In the genomic region with DNA sequence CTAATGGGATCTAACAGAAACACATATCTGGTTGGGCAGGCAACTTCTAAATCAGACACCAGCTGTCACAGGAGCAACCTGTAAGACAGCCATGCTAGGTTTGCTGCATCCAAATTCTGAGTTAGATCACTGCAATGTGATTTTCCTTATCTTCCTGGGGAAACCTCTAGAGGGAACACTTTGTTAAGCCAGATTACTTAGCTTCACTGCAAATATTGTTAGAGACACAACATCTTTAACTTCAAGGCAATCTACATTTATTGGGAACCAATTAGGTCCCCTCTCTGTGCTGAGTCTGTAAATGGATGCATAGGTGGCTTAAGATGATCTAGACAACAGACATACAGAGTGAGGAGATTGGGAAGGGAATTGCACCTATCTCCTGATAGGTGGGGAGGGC, we compare ENCODE assay signal across 24 cellular contexts.
DNase-seq lines count a peak whose midpoint lies in the region; ATAC-seq, FAIRE-seq and TF ChIP-seq lines count a peak whose summit lies in the region.
"Had no signal": no experiment of that assay in that cellular context is flagged by ENCODE, and none has a peak within 500 bp of the region (broad histone marks: within the 10 kb centered on the region; RNA-seq: fewer than 3 reads in every experiment).

No MANE protein-coding gene starts in this region.

- H3K79me1 ChIP-seq in H1 (ENCODE audit: low read depth, low read length) = no peaks in the 10 kb centered on the region

- H2AK5ac ChIP-seq in H1 (ENCODE audit: low read depth, low read length) = no peak overlapping the region

- H4K8ac ChIP-seq in H1 (ENCODE audit: extremely low read depth, insufficient read depth, low read length) = no peak overlapping the region

- no peak overlapping the region for H2AFZ ChIP-seq in H1 (ENCODE audit: low read length)
- H2AFZ ChIP-seq: PC-9 had no signal

- no peaks in the 10 kb centered on the region for H4K20me1 ChIP-seq in H1 (replicated peaks in 1 of 2; ENCODE audit: control insufficient read depth in 1 of 2, insufficient read depth in 2 of 2, low read length in 2 of 2)

- no peak overlapping the region for H2BK120ac ChIP-seq in H1 (replicated peaks; ENCODE audit: low read depth, low read length)

- H4K5ac ChIP-seq in H1 (ENCODE audit: insufficient read length, low read depth, low read length) = no peak overlapping the region

- H3K4ac ChIP-seq in H1 (replicated peaks; ENCODE audit: insufficient read length, low read depth, low read length) = no peak overlapping the region

- no peak overlapping the region for H2BK12ac ChIP-seq in H1 (ENCODE audit: low read depth, low read length)

- no peak for TF ChIP-seq POLR2A in H1 (IDR thresholded peaks at IDR 0.05; ENCODE audit: control extremely low read depth in 1 of 2, low read depth in 2 of 2, low read length in 2 of 2)

- H3K27me3 ChIP-seq in H1 (replicated peaks in 1 of 4; ENCODE audit: control insufficient read depth in 3 of 4, extremely low read depth in 1 of 4, insufficient read depth in 3 of 4, low read length in 3 of 4) = no peaks in the 10 kb centered on the region
- H3K27me3 ChIP-seq: BE2C had no signal

- H2BK20ac ChIP-seq in H1 (ENCODE audit: low read length) = no peak overlapping the region

- TF ChIP-seq EP300 in H1 (IDR thresholded peaks at IDR 0.05; ENCODE audit: borderline replicate concordance in 1 of 2, low read depth in 2 of 2, low read length in 2 of 2) = no peak

- no peaks in the 10 kb centered on the region for H3K4me1 Mint-ChIP-seq in activated CD4-positive, alpha-beta T cell treated with anti-CD3 and anti-CD28 coated beads, Interleukin-2, amount 10 ng/mL, durations not matched to agents 24 days and 14 days

- H4K91ac ChIP-seq in H1 (replicated peaks; ENCODE audit: insufficient read length, low read length) = no peak overlapping the region

- TF ChIP-seq CTCF in H1 (IDR thresholded peaks at IDR 0.05; ENCODE audit: control extremely low read depth in 1 of 3, insufficient read depth in 1 of 3, low read depth in 1 of 3, low read length in 3 of 3) = peak in 1 of 3 experiments; percentile 18; a peak in 1 of 4 replicates

- H3K27me3 Mint-ChIP-seq in activated CD4-positive, alpha-beta T cell treated with anti-CD3 and anti-CD28 coated beads, Interleukin-2, amount 10 ng/mL, durations not matched to agents 24 days and 14 days = peaks cover 17% of the 10 kb centered on the region
- H3K27me3 Mint-ChIP-seq: CD4-positive, alpha-beta T cell had no signal

- H3K27ac Mint-ChIP-seq in activated CD4-positive, alpha-beta T cell treated with anti-CD3 and anti-CD28 coated beads, Interleukin-2, amount 10 ng/mL, durations not matched to agents 24 days and 14 days = no peak overlapping the region
- H3K27ac Mint-ChIP-seq: CD4-positive, alpha-beta T cell had no signal

- FAIRE-seq in H1 (lab: Jason Lieb, UNC) = peak; percentile 74
- FAIRE-seq: GM12892, GM18507, HTR-8/SVneo had no signal

- TF ChIP-seq RAD21 in H1 (IDR thresholded peaks at IDR 0.05 in 1 of 2, conservative IDR thresholded peaks at IDR 0.05 in 1 of 2; ENCODE audit: low read depth in 2 of 2, low read length in 2 of 2) = peak; percentile 40 to 52

- no peak overlapping the region for H3K18ac ChIP-seq in H1 (ENCODE audit: extremely low read depth, low read length)

- H3K36me3 ChIP-seq in H1 (ENCODE audit: control insufficient read depth in 2 of 4, insufficient read depth in 4 of 4, low read length in 3 of 4) = no peaks in the 10 kb centered on the region
- H3K36me3 ChIP-seq: BE2C had no signal

- no peak overlapping the region for H3K23ac ChIP-seq in H1 (ENCODE audit: insufficient read length)

- H3K36me3 Mint-ChIP-seq in activated CD4-positive, alpha-beta T cell treated with anti-CD3 and anti-CD28 coated beads, Interleukin-2, amount 10 ng/mL, durations not matched to agents 24 days and 14 days (ENCODE audit: low read depth) = no peaks in the 10 kb centered on the region

- H3K9ac ChIP-seq in H1 (replicated peaks in 1 of 4; ENCODE audit: extremely low read depth in 1 of 4, low read depth in 3 of 4, low read length in 3 of 4) = no peak overlapping the region

- H3K79me2 ChIP-seq in H1 (ENCODE audit: control insufficient read depth in 1 of 2, insufficient read depth in 2 of 2, low read length in 2 of 2) = no peaks in the 10 kb centered on the region

- H2BK5ac ChIP-seq in H1 (ENCODE audit: low read depth, low read length) = no peak overlapping the region

- H3K9me3 ChIP-seq in H1 (ENCODE audit: insufficient read depth in 2 of 2, low read depth in 1 of 2, low read length in 1 of 2) = peaks cover 0 to 2% of the 10 kb centered on the region in 2 experiments; a peak in 2 of 4 replicates
- H3K9me3 ChIP-seq: BE2C, Caco-2 had no signal

- no peaks in the 10 kb centered on the region for H3K23me2 ChIP-seq in H1 (ENCODE audit: low read depth, low read length)

- H3K56ac ChIP-seq in H1 (replicated peaks; ENCODE audit: insufficient read length, low read depth, low read length) = no peak overlapping the region

- H3K4me1 ChIP-seq in H1 (replicated peaks in 1 of 4; ENCODE audit: control insufficient read depth in 3 of 4, insufficient read depth in 4 of 4, low read length in 3 of 4) = peaks cover 0 to 2% (median 0%) of the 10 kb centered on the region in 4 experiments; a peak in 1 of 7 replicates
- H3K4me1 ChIP-seq: BE2C, Caco-2 had no signal

- ATAC-seq in GM21737 (IDR thresholded peaks at IDR 0.05; ENCODE audit: unreplicated experiment) (no peak), HG02678 (IDR thresholded peaks at IDR 0.05; ENCODE audit: unreplicated experiment) (no peak)

- no peak overlapping the region for H3K14ac ChIP-seq in H1 (ENCODE audit: insufficient read length)

- H3K4me3 Mint-ChIP-seq in activated CD4-positive, alpha-beta T cell treated with anti-CD3 and anti-CD28 coated beads, Interleukin-2, amount 10 ng/mL, durations not matched to agents 24 days and 14 days = no peak overlapping the region
- H3K4me3 Mint-ChIP-seq: CD4-positive, alpha-beta T cell had no signal

- CTCF ChIA-PET in H1 (lab: Charles Lee; ENCODE audit: partially characterized antibody) = interaction anchor here (0.5 to 1.6 kb wide), 9 partner anchors 8 to 174 kb away, joined by 3 to 11 read pairs (median 5); no protein-coding TSS in a partner anchor

- H2BK15ac ChIP-seq in H1 (ENCODE audit: low read length) = no peak overlapping the region

- H3K9me3 Mint-ChIP-seq in activated CD4-positive, alpha-beta T cell treated with anti-CD3 and anti-CD28 coated beads, Interleukin-2, amount 10 ng/mL, durations not matched to agents 24 days and 14 days = no peaks in the 10 kb centered on the region
- H3K9me3 Mint-ChIP-seq: CD4-positive, alpha-beta T cell had no signal

- DNase-seq in activated CD4-positive, alpha-beta T cell treated with anti-CD3 and anti-CD28 coated beads, Interleukin-2, amount 10 ng/mL, durations not matched to agents 24 days and 14 days = peak; percentile 33
- DNase-seq in activated CD4-positive, alpha-beta T cell treated with anti-CD3 and anti-CD28 coated beads, Interleukin-2, amount 50 U/mL, for 4 hours = no peak
- DNase-seq in NCI-H82 treated with DMSO at 0.1 percent for 48 hours (lab: John Stamatoyannopoulos, UW; ENCODE audit: unreplicated experiment) (peak; percentile 28), H1 (ENCODE audit: low read depth in 1 of 2, low spot score in 2 of 2) (no peak), NCI-H2029 treated with DMSO at 0.1 percent for 48 hours (lab: John Stamatoyannopoulos, UW) (no peak)
- no peak for DNase-seq in stimulated activated CD4-positive, alpha-beta T cell treated with anti-CD3 and anti-CD28 coated beads, Interleukin-2, amount 100 ng/mL, for 24 hours
- DNase-seq: BE2C; Caco-2; CD4-positive, alpha-beta T cell; H7; IMR-90; Karpas-422; MM.1S; NCI-H1092 treated with DMSO at 0.1 percent for 48 hours; NCI-H2107; NCI-H510A; NCI-H748 treated with DMSO at 0.1 percent for 48 hours; PC-9 had no signal

- no peak overlapping the region for H3K4me2 ChIP-seq in H1 (ENCODE audit: insufficient read depth in 1 of 2, low read depth in 2 of 2, low read length in 2 of 2)
- H3K4me2 ChIP-seq: PC-9 had no signal

- POLR2A ChIA-PET in H1 (lab: Charles Lee; ENCODE audit: partially characterized antibody) = interaction anchor here (1.3 kb wide), 1 partner anchor 11 kb away, joined by 3 read pairs; no protein-coding TSS in a partner anchor

- H3K27ac ChIP-seq in H1 (ENCODE audit: low read depth, low read length) = no peak overlapping the region
- H3K27ac ChIP-seq: PC-9, RWPE1 had no signal

- intact Hi-C loops in activated CD4-positive, alpha-beta T cell treated with anti-CD3 and anti-CD28 coated beads, Interleukin-2, amount 10 ng/mL, durations not matched to agents 24 days and 14 days (cut with micrococcal nuclease) = no loop called here

- H3K4me3 ChIP-seq in H1 (ENCODE audit: extremely low read depth in 1 of 4, insufficient read depth in 2 of 4, low read depth in 3 of 4, low read length in 4 of 4) = no peak overlapping the region
- H3K4me3 ChIP-seq: PC-9 had no signal

TF ChIP-seq in H1, 55 proteins besides CTCF, POLR2A, EP300 and RAD21 (continues in another document):
- no peak for TF ChIP-seq SP1 (IDR thresholded peaks at IDR 0.05; ENCODE audit: low read depth, low read length)
- TF ChIP-seq TAF1 (IDR thresholded peaks at IDR 0.05; ENCODE audit: low read depth, low read length) = no peak
- no peak for TF ChIP-seq ATF2 (IDR thresholded peaks at IDR 0.05; ENCODE audit: low read length)

Comparison
In these comparisons a context has a peak if more than half of its experiments do, and no peak if none do; other contexts are left out.
1. DNase-seq: peak in activated CD4-positive, alpha-beta T cell treated with anti-CD3 and anti-CD28 coated beads, Interleukin-2, amount 10 ng/mL, durations not matched to agents 24 days and 14 days (single experiment) and NCI-H82 treated with DMSO at 0.1 percent for 48 hours (single experiment); none in activated CD4-positive, alpha-beta T cell treated with anti-CD3 and anti-CD28 coated beads, Interleukin-2, amount 50 U/mL, for 4 hours (0 of 2), H1 (0 of 2), stimulated activated CD4-positive, alpha-beta T cell treated with anti-CD3 and anti-CD28 coated beads, Interleukin-2, amount 100 ng/mL, for 24 hours (0 of 2) and NCI-H2029 treated with DMSO at 0.1 percent for 48 hours (single experiment).